Comparison of ENCODE assay signal across 16 cellular contexts in the genomic region with DNA sequence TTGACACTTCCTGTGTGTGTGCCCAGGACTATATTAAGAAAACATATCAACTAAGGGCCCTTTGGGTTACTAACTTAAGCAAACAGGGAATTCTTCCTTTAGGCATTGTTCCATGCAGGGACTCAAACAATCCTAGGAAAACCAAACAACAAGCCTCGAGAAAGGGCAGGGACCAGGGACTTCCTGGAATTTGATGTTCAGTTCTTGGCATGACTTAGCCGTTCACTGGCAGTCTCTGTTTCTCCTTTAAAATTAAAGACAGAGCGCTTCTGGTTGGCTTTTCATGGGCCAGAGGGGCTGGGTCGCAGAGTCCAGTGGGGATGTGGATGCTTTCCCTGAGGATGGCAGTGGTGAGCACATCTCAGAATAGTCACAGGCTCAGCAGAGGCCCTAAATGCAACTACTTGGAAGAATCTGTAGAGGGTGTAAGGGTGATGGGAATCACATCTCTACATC. TPM values are rescaled to one million over a fixed set of nuclear protein-coding genes. Genes with fewer than 3 reads are reported as not detected.
A peak's percentile ranks its signal among the peaks of the same experiment; 100 is the strongest.
DNase-seq lines count a peak whose midpoint lies in the region; ATAC-seq and TF ChIP-seq lines count a peak whose summit lies in the region.
"Had no signal": no experiment of that assay in that cellular context is flagged by ENCODE, and none has a peak within 500 bp of the region (broad histone marks: within the 10 kb centered on the region; RNA-seq: fewer than 3 reads in every experiment).

No MANE protein-coding gene starts in this region.

- CTCF ChIA-PET in HEK293T (lab: Yijun Ruan, JAX), result no interaction called here
- CTCF ChIA-PET in mammary epithelial cell (lab: Charles Lee; ENCODE audit: low non-redundant PET), result no interaction called here

- no peak overlapping the region for H3K27ac ChIP-seq in mammary epithelial cell (ENCODE audit: insufficient read depth, low read depth, low read length)
- H3K27ac ChIP-seq in caudate nucleus (ENCODE audit: low read depth, low read length), result no peak overlapping the region

- POLR2A ChIA-PET in HEK293T (lab: Yijun Ruan, JAX), result no interaction called here

- no peaks in the 10 kb centered on the region for H4K20me1 ChIP-seq in mammary epithelial cell (ENCODE audit: insufficient read depth, low read length)

- dilution Hi-C loops in mammary epithelial cell (cut with HindIII; ENCODE audit: low sequenced_read_pairs), result no loop called here

- in situ Hi-C loops in mammary epithelial cell (cut with MboI; ENCODE audit: low sequenced_read_pairs in 2 of 2), result no loop called here

- no peaks in the 10 kb centered on the region for H3K27me3 ChIP-seq in mammary epithelial cell (ENCODE audit: insufficient read depth, low read length)

- no peaks in the 10 kb centered on the region for H3K9me3 ChIP-seq in mammary epithelial cell (replicated peaks; ENCODE audit: insufficient read depth, low read length)

- intact Hi-C loops in mammary epithelial cell (cut with micrococcal nuclease), result no loop called here

- no peaks in the 10 kb centered on the region for H3K79me2 ChIP-seq in mammary epithelial cell (ENCODE audit: insufficient read depth, low read length)

- H2AFZ ChIP-seq in mammary epithelial cell (ENCODE audit: low read depth, low read length), result no peak overlapping the region

- no peak for ATAC-seq in GM19455 (IDR thresholded peaks at IDR 0.05; ENCODE audit: unreplicated experiment)
- ATAC-seq: activated CD8-positive, alpha-beta T cell treated with anti-CD3 and anti-CD28 coated beads for 36 hours had no signal

- H3K4me1 ChIP-seq in mammary epithelial cell (ENCODE audit: insufficient read depth, low read length), result no peaks in the 10 kb centered on the region

- no peak overlapping the region for H3K9ac ChIP-seq in mammary epithelial cell (ENCODE audit: insufficient read depth, low read length)

- DNase-seq in AML-193 (lab: John Stamatoyannopoulos, UW), result peak; percentile 26 to 40
- peak; percentile 27 for DNase-seq in HEK293T (ENCODE audit: extremely low spot score)
- peak; percentile 4 for DNase-seq in mammary epithelial cell
- DNase-seq in iPS-NIHi7 (ENCODE audit: extremely low spot score), result peak; percentile 78
- no peak for DNase-seq in stimulated activated CD4-positive, alpha-beta T cell treated with anti-CD3 and anti-CD28 coated beads, Interleukin-2, amount 100 ng/mL, for 48 hours
- DNase-seq in caudate nucleus (lab: John Stamatoyannopoulos, UW), result no peak
- no peak for DNase-seq in activated CD4-positive, alpha-beta T cell treated with anti-CD3 and anti-CD28 coated beads, Interleukin-2, amount 50 U/mL, for 1 hour
- DNase-seq: activated CD8-positive, alpha-beta T cell treated with anti-CD3 and anti-CD28 coated beads for 36 hours; activated naive CD8-positive, alpha-beta T cell treated with anti-CD3 and anti-CD28 coated beads, Interleukin-2, amount 10 ng/mL, durations not matched to agents 7 days and 5 days; COR-L47; effector CD4-positive, alpha-beta T cell; NCI-H1105; NCI-H82; stimulated activated CD4-positive, alpha-beta T cell treated with anti-CD3 and anti-CD28 coated beads, Interleukin-15, amount 100 ng/mL, for 24 hours; T-cell had no signal

- H3K4me3 ChIP-seq in mammary epithelial cell (replicated peaks in 1 of 3; ENCODE audit: insufficient read depth in 1 of 3, low read depth in 2 of 3, low read length in 3 of 3), result no peak overlapping the region

- H3K36me3 ChIP-seq in mammary epithelial cell (ENCODE audit: insufficient read depth, low read length), result no peaks in the 10 kb centered on the region

- no peak overlapping the region for H3K4me2 ChIP-seq in mammary epithelial cell (ENCODE audit: insufficient read depth, low read depth, low read length)

- 80% methylated on average over 4 of the region's 4 CpGs for WGBS in mammary epithelial cell (ENCODE audit: low coverage, missing lambda C conversion rate)

- no peak for TF ChIP-seq CTCF in mammary epithelial cell (conservative IDR thresholded peaks at IDR 0.05 in 1 of 2, IDR thresholded peaks at IDR 0.05 in 1 of 2; ENCODE audit: extremely low read depth in 1 of 2, insufficient read depth in 1 of 2, low read depth in 1 of 2, low read length in 2 of 2)

- no TSS peak for BruUV-seq in mammary epithelial cell (replicated peaks; lab: Mats Ljungman, UMichigan)

TF ChIP-seq in HEK293T, 16 proteins besides CTCF, POLR2A, EP300 and RAD21:
- TF ChIP-seq ELF4 (IDR thresholded peaks at IDR 0.05) (no peak), SP1 (IDR thresholded peaks at IDR 0.05) (no peak), FOXK2 (IDR thresholded peaks at IDR 0.05) (no peak), L3MBTL2 (conservative IDR thresholded peaks at IDR 0.05) (no peak), FOXA1 (IDR thresholded peaks at IDR 0.05) (no peak), NFRKB (IDR thresholded peaks at IDR 0.05) (no peak), BHLHE40 (IDR thresholded peaks at IDR 0.05; ENCODE audit: borderline replicate concordance) (no peak), ZNF384 (IDR thresholded peaks at IDR 0.05) (no peak), FOXM1 (IDR thresholded peaks at IDR 0.05; ENCODE audit: borderline replicate concordance) (no peak), HDGF (IDR thresholded peaks at IDR 0.05; ENCODE audit: borderline replicate concordance) (no peak), CTBP1 (IDR thresholded peaks at IDR 0.05; ENCODE audit: borderline replicate concordance) (no peak), LEF1 (IDR thresholded peaks at IDR 0.05; ENCODE audit: borderline replicate concordance) (no peak), SUZ12 (IDR thresholded peaks at IDR 0.05) (no peak), ARNT (IDR thresholded peaks at IDR 0.05) (no peak), TARDBP (IDR thresholded peaks at IDR 0.05) (no peak)
- TF ChIP-seq, protein P1, sequence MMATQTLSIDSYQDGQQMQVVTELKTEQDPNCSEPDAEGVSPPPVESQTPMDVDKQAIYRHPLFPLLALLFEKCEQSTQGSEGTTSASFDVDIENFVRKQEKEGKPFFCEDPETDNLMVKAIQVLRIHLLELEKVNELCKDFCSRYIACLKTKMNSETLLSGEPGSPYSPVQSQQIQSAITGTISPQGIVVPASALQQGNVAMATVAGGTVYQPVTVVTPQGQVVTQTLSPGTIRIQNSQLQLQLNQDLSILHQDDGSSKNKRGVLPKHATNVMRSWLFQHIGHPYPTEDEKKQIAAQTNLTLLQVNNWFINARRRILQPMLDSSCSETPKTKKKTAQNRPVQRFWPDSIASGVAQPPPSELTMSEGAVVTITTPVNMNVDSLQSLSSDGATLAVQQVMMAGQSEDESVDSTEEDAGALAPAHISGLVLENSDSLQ (IDR thresholded peaks at IDR 0.05), result no peak

RNA-seq across cellular contexts. Expression of a gene that starts 35.2 kb away (rescaled TPM):
- total RNA-seq in mammary epithelial cell, result 1 to 10 TPM; 2.0 to 3.0 TPM
- 0.57 TPM for polyA plus RNA-seq in mammary epithelial cell
- not detected for polyA minus RNA-seq in mammary epithelial cell

RNA-seq across cellular contexts. Expression of a gene that starts 35.4 kb away (rescaled TPM):
- 10 to 100 TPM; 31.2 to 45.0 TPM for total RNA-seq in mammary epithelial cell
- polyA plus RNA-seq in mammary epithelial cell, result 15.1 TPM
- 34.8 TPM for polyA minus RNA-seq in mammary epithelial cell

Comparison
In these comparisons a context has a peak if more than half of its experiments do, and no peak if none do; other contexts are left out.
1. DNase-seq: peak in AML-193 (2 of 2), HEK293T (single experiment), mammary epithelial cell (single experiment) and iPS-NIHi7 (single experiment); none in stimulated activated CD4-positive, alpha-beta T cell treated with anti-CD3 and anti-CD28 coated beads, Interleukin-2, amount 100 ng/mL, for 48 hours (0 of 2), caudate nucleus (0 of 61) and activated CD4-positive, alpha-beta T cell treated with anti-CD3 and anti-CD28 coated beads, Interleukin-2, amount 50 U/mL, for 1 hour (single experiment).